Comparison of ENCODE assay signal across 35 cellular contexts in genomic region chr5:101458587-101458986, GRCh38.
"Had no signal": no experiment of that assay in that cellular context is flagged by ENCODE, and none has a peak within 500 bp of the region (broad histone marks: within the 10 kb centered on the region; RNA-seq: fewer than 3 reads in every experiment).

No MANE protein-coding gene starts in this region.

- H3K36me3 ChIP-seq: MG63, SJCRH30 had no signal

- H3K27me3 ChIP-seq: MG63, SJCRH30 had no signal

- H2AFZ ChIP-seq: PC-9 had no signal

- H3K9me3 ChIP-seq: MG63, SJCRH30 had no signal

- H3K27ac ChIP-seq: PC-9, RWPE1, SJCRH30, SK-N-MC had no signal

- FAIRE-seq: RCC 7860 had no signal

- ATAC-seq: Panc1, Right ventricle myocardium inferior, SK-N-SH treated with all-trans-retinoic acid at 6 μM for 48 hours had no signal

- DNase-seq: Kasumi-1, MG63, NCI-H1048, NCI-H1092 treated with DMSO at 0.1 percent for 48 hours, NCI-H1105 treated with DMSO at 0.1 percent for 48 hours, NCI-H1417, NCI-H1436, NCI-H146, NCI-H1694, NCI-H187, NCI-H1930, NCI-H2029 treated with DMSO at 0.1 percent for 48 hours, NCI-H2081 treated with DMSO at 0.1 percent for 48 hours, NCI-H2107, NCI-H2171, NCI-H226, NCI-H446 treated with DMSO at 0.1 percent for 48 hours, NCI-H510A, NCI-H524, NCI-H526, NCI-H69, NCI-H748 treated with DMSO at 0.1 percent for 48 hours, NCI-H82, PC-9, SHP77, SIG-M5, SJCRH30, SW 1271, T-helper 1 cell had no signal

- H3K4me1 ChIP-seq: SJCRH30 had no signal

- H3K4me2 ChIP-seq: PC-9 had no signal

- H3K4me3 ChIP-seq: MG63, PC-9, SJCRH30, SK-N-MC had no signal
